In genomic region chr6:106509420-106510089, GRCh38 we compare ENCODE assay signal across 8 cellular contexts.
DNase-seq lines count a peak whose midpoint lies in the region; ATAC-seq and TF ChIP-seq lines count a peak whose summit lies in the region.

No MANE protein-coding gene starts in this region.

- H3F3A ChIP-seq in PC-9 (ENCODE audit: insufficient read depth, low read depth): peaks cover 18% of the 10 kb centered on the region

- 53% methylated on average over 24 to 25 of the region's 25 CpGs for WGBS in esophagus squamous epithelium, 2 donors
- 28 to 64% methylated on average over 25 of the region's 25 CpGs for WGBS in sigmoid colon, 2 donors

- no TSS peak for BruUV-seq in PC-9 (replicated peaks; lab: Mats Ljungman, UMichigan)

- H2AFZ ChIP-seq in PC-9: no peak overlapping the region

- DNase-seq in PC-9 (no peak), esophagus squamous epithelium (lab: John Stamatoyannopoulos, UW) (no peak), sigmoid colon (peak; percentile 63), NCI-H510A (lab: John Stamatoyannopoulos, UW) (no peak), epidermal melanocyte (ENCODE audit: insufficient read length, low spot score) (no peak), cerebellum (ENCODE audit: low spot score) (no peak), mucosa of descending colon (no peak)

- H3K36me3 ChIP-seq in PC-9 (ENCODE audit: low read depth): no peaks in the 10 kb centered on the region
- peaks cover 0 to 22% (median 0%) of the 10 kb centered on the region in 3 donors for H3K36me3 ChIP-seq in esophagus squamous epithelium
- no peaks in the 10 kb centered on the region for H3K36me3 ChIP-seq in sigmoid colon
- no peaks in the 10 kb centered on the region for H3K36me3 ChIP-seq in mucosa of descending colon (ENCODE audit: low read depth)

- CTCF ChIA-PET in PC-9 (lab: Charles Lee): no interaction called here

- TF ChIP-seq CTCF in GM12875 (IDR thresholded peaks at IDR 0.05; ENCODE audit: borderline replicate concordance, insufficient read depth, low read depth, low read length) (peak; percentile 45; the same call in 1 of the 2 replicates), PC-9 (conservative IDR thresholded peaks at IDR 0.05) (no peak), esophagus squamous epithelium (IDR thresholded peaks at IDR 0.05) (no peak), sigmoid colon (IDR thresholded peaks at IDR 0.05) (no peak), mucosa of descending colon (IDR thresholded peaks at IDR 0.05) (no peak)

- H3K27ac ChIP-seq in PC-9 (no peak overlapping the region), esophagus squamous epithelium (peak overlapping the region; percentile 64 to 95 (median 94)), sigmoid colon (no peak overlapping the region)

- H3K27me3 ChIP-seq in PC-9 (ENCODE audit: insufficient read depth, low read depth): no peaks in the 10 kb centered on the region
- H3K27me3 ChIP-seq in esophagus squamous epithelium: peaks cover 0 to 43% (median 0%) of the 10 kb centered on the region in 4 donors
- peaks cover 3 to 66% (median 5%) of the 10 kb centered on the region in 3 donors for H3K27me3 ChIP-seq in sigmoid colon

- H3K79me2 ChIP-seq in PC-9 (ENCODE audit: low read depth): no peaks in the 10 kb centered on the region

- peaks cover 32% of the 10 kb centered on the region for H3K4me1 ChIP-seq in PC-9 (replicated peaks; ENCODE audit: insufficient read depth)
- peaks cover 25 to 64% (median 31%) of the 10 kb centered on the region in 3 donors for H3K4me1 ChIP-seq in esophagus squamous epithelium
- H3K4me1 ChIP-seq in sigmoid colon: peaks cover 0 to 46% (median 32%) of the 10 kb centered on the region in 4 donors
- peaks cover 1% of the 10 kb centered on the region for H3K4me1 ChIP-seq in mucosa of descending colon (ENCODE audit: low read depth)

- POLR2A ChIA-PET in PC-9 (lab: Charles Lee; ENCODE audit: unreplicated experiment): interaction anchor here (0.6 kb wide), 1 partner anchor 32 kb away, joined by 4 read pairs; no protein-coding TSS in a partner anchor

- H3K4me3 ChIP-seq in GM12875 (ENCODE audit: low read depth, low read length) (peak overlapping the region; percentile 60), PC-9 (no peak overlapping the region), esophagus squamous epithelium (peak overlapping the region in 3 of 4 donors; percentile 69 to 78 (median 76)), sigmoid colon (peak overlapping the region; percentile 20 to 85 (median 39)), mucosa of descending colon (no peak overlapping the region)

- intact Hi-C loops in PC-9 (cut with micrococcal nuclease; ENCODE audit: unreplicated experiment): loop anchor here (5.0 kb wide), 1 partner anchor 62 kb away; no protein-coding TSS in a partner anchor
- intact Hi-C loops in esophagus squamous epithelium (cut with DNase I): no loop called here
- intact Hi-C loops in sigmoid colon (cut with DNase I): loop anchor here (5.0 kb wide), 1 partner anchor 147 kb away; the partner anchor contains the start of gene CRYBG1
- intact Hi-C loops in mucosa of descending colon (cut with DNase I, micrococcal nuclease): loop anchor here in 1 of 2 donors (5.0 kb wide), 1 partner anchor 62 kb away; no protein-coding TSS in a partner anchor

- H3K9me3 ChIP-seq in PC-9 (ENCODE audit: insufficient read depth, low read depth): no peaks in the 10 kb centered on the region
- no peaks in the 10 kb centered on the region for H3K9me3 ChIP-seq in esophagus squamous epithelium
- no peaks in the 10 kb centered on the region for H3K9me3 ChIP-seq in sigmoid colon
- H3K9me3 ChIP-seq in mucosa of descending colon: no peaks in the 10 kb centered on the region

- ATAC-seq in mucosa of descending colon: no peak

- TF ChIP-seq POLR2A in esophagus squamous epithelium (IDR thresholded peaks at IDR 0.05) (no peak), sigmoid colon (IDR thresholded peaks at IDR 0.05) (no peak)

- no peaks in the 10 kb centered on the region for H3K9me2 ChIP-seq in PC-9 (ENCODE audit: insufficient read depth)

- H3K4me2 ChIP-seq in PC-9: peak overlapping the region; percentile 90; the same call in 1 of the 2 replicates

- TF ChIP-seq EP300 in sigmoid colon (IDR thresholded peaks at IDR 0.05): no peak

- H4K20me1 ChIP-seq in PC-9 (ENCODE audit: insufficient read depth): no peaks in the 10 kb centered on the region

Comparison
In these comparisons a context has a peak if more than half of its experiments do, and no peak if none do; other contexts are left out.
1. H3K4me3 ChIP-seq: peak in GM12875 (single experiment), esophagus squamous epithelium (3 of 4) and sigmoid colon (4 of 4); none in PC-9 (single experiment) and mucosa of descending colon (single experiment).
2. H3K27ac ChIP-seq: peak in esophagus squamous epithelium (4 of 4); none in PC-9 (single experiment) and sigmoid colon (0 of 4).